27 cellular contexts compared by ENCODE assay signal in genomic region chr18:52313213-52313612, GRCh38. TPM values are rescaled to one million over a fixed set of nuclear protein-coding genes. Genes with fewer than 3 reads are reported as not detected.
DNase-seq lines count a peak whose midpoint lies in the region; ATAC-seq and TF ChIP-seq lines count a peak whose summit lies in the region.
"Had no signal": no experiment of that assay in that cellular context is flagged by ENCODE, and none has a peak within 500 bp of the region (broad histone marks: within the 10 kb centered on the region; RNA-seq: fewer than 3 reads in every experiment).

No MANE protein-coding gene starts in this region.

- no peak overlapping the region for H3K27ac Mint-ChIP-seq in endodermal cell
- H3K27ac Mint-ChIP-seq: activated CD8-positive, alpha-beta T cell treated with anti-CD3 and anti-CD28 coated beads, Interleukin-2, amount 10 ng/mL, durations not matched to agents 7 days and 5 days; activated naive CD8-positive, alpha-beta T cell; stimulated activated naive B cell treated with anti-CD40 and anti-IgM and Interleukin-4, amounts not matched to agents 10 μg/mL and 1 μg/mL and 100 μg/mL, for 72 hours; T-helper 17 cell had no signal

- DNase-seq in mammary epithelial cell (peak; percentile 71), breast epithelium (ENCODE audit: low spot score in 2 of 2) (no peak), astrocyte of the spinal cord (ENCODE audit: low read depth, low spot score) (peak; percentile 27), kidney epithelial cell (ENCODE audit: low read depth) (peak; percentile 60), endodermal cell (no peak), NCI-H82 (lab: John Stamatoyannopoulos, UW) (no peak), HUDEP-2 (lab: John Stamatoyannopoulos, UW; ENCODE audit: unreplicated experiment in 76 of 76) (no peak)
- DNase-seq: 8988T; activated CD8-positive, alpha-beta T cell treated with anti-CD3 and anti-CD28 coated beads, Interleukin-2, amount 10 ng/mL, durations not matched to agents 7 days and 5 days; aorta; dorsolateral prefrontal cortex; EL; GM23248; heart left ventricle; mesenchymal stem cell; NCI-H1092 treated with DMSO at 0.1 percent for 48 hours; NCI-H774; RPMI8226; SK-N-SH; stimulated activated CD4-positive, alpha-beta T cell treated with anti-CD3 and anti-CD28 coated beads, Interleukin-15, amount 100 ng/mL, for 24 hours; stimulated activated naive B cell treated with anti-CD40 and anti-IgM and Interleukin-4, amounts not matched to agents 10 μg/mL and 1 μg/mL and 100 μg/mL, for 72 hours; T-helper 17 cell; upper lobe of right lung had no signal

- no peak overlapping the region for H3K4me3 Mint-ChIP-seq in endodermal cell
- H3K4me3 Mint-ChIP-seq: activated CD8-positive, alpha-beta T cell treated with anti-CD3 and anti-CD28 coated beads, Interleukin-2, amount 10 ng/mL, durations not matched to agents 7 days and 5 days; activated naive CD8-positive, alpha-beta T cell; stimulated activated naive B cell treated with anti-CD40 and anti-IgM and Interleukin-4, amounts not matched to agents 10 μg/mL and 1 μg/mL and 100 μg/mL, for 72 hours; T-helper 17 cell had no signal

- no peaks in the 10 kb centered on the region for H3K27me3 ChIP-seq in mammary epithelial cell (ENCODE audit: insufficient read depth, low read length)
- H3K27me3 ChIP-seq in breast epithelium, result no peaks in the 10 kb centered on the region
- H3K27me3 ChIP-seq in kidney epithelial cell (ENCODE audit: control insufficient read depth, insufficient read depth, low read length), result no peaks in the 10 kb centered on the region
- no peaks in the 10 kb centered on the region for H3K27me3 ChIP-seq in endodermal cell (ENCODE audit: control insufficient read depth, insufficient read depth, low read length, poor library complexity, severe bottlenecking)
- H3K27me3 ChIP-seq: heart left ventricle, upper lobe of right lung had no signal

- TF ChIP-seq POLR2A in breast epithelium (IDR thresholded peaks at IDR 0.05), result no peak

- H3K4me1 ChIP-seq in mammary epithelial cell (ENCODE audit: insufficient read depth, low read length), result peaks cover 33% of the 10 kb centered on the region
- no peaks in the 10 kb centered on the region for H3K4me1 ChIP-seq in breast epithelium
- H3K4me1 ChIP-seq in endodermal cell (ENCODE audit: control insufficient read depth, insufficient read depth, low read length), result no peaks in the 10 kb centered on the region
- H3K4me1 ChIP-seq: heart left ventricle, upper lobe of right lung had no signal

- H4K20me1 ChIP-seq in mammary epithelial cell (ENCODE audit: insufficient read depth, low read length), result no peaks in the 10 kb centered on the region

- H3K4me1 Mint-ChIP-seq in endodermal cell, result peaks cover 16% of the 10 kb centered on the region
- H3K4me1 Mint-ChIP-seq: stimulated activated naive B cell treated with anti-CD40 and anti-IgM and Interleukin-4, amounts not matched to agents 10 μg/mL and 1 μg/mL and 100 μg/mL, for 72 hours; T-helper 17 cell had no signal

- H3K36me3 ChIP-seq in mammary epithelial cell (ENCODE audit: insufficient read depth, low read length) (no peaks in the 10 kb centered on the region), breast epithelium (no peaks in the 10 kb centered on the region), kidney epithelial cell (ENCODE audit: control insufficient read depth, insufficient read depth, low read length) (no peaks in the 10 kb centered on the region), endodermal cell (ENCODE audit: control insufficient read depth, insufficient read depth, low read length) (no peaks in the 10 kb centered on the region)
- H3K36me3 ChIP-seq: heart left ventricle, upper lobe of right lung had no signal

- H3K9me3 ChIP-seq in mammary epithelial cell (replicated peaks; ENCODE audit: insufficient read depth, low read length), result no peaks in the 10 kb centered on the region
- no peaks in the 10 kb centered on the region for H3K9me3 ChIP-seq in breast epithelium
- H3K9me3 ChIP-seq in endodermal cell (ENCODE audit: control insufficient read depth, low read length), result no peaks in the 10 kb centered on the region
- H3K9me3 ChIP-seq: SK-N-SH, upper lobe of right lung had no signal

- CTCF ChIA-PET in mammary epithelial cell (lab: Charles Lee; ENCODE audit: low non-redundant PET), result interaction anchor here (0.6 kb wide), 1 partner anchor 692 kb away, joined by 3 read pairs; no protein-coding TSS in a partner anchor

- H3K9ac ChIP-seq in mammary epithelial cell (ENCODE audit: insufficient read depth, low read length) (no peak overlapping the region), endodermal cell (ENCODE audit: extremely low read depth, low read length, poor library complexity, severe bottlenecking) (no peak overlapping the region)
- H3K9ac ChIP-seq: GM23248, SK-N-SH had no signal

- BruUV-seq in mammary epithelial cell (replicated peaks; lab: Mats Ljungman, UMichigan), result no TSS peak

- TF ChIP-seq CTCF in mammary epithelial cell (conservative IDR thresholded peaks at IDR 0.05 in 1 of 2, IDR thresholded peaks at IDR 0.05 in 1 of 2; ENCODE audit: extremely low read depth in 1 of 2, insufficient read depth in 1 of 2, low read depth in 1 of 2, low read length in 2 of 2) (no peak), breast epithelium (IDR thresholded peaks at IDR 0.05) (no peak), astrocyte of the spinal cord (IDR thresholded peaks at IDR 0.05; ENCODE audit: low read depth, low read length) (no peak), kidney epithelial cell (IDR thresholded peaks at IDR 0.05; ENCODE audit: insufficient read depth, low read length, poor library complexity, severe bottlenecking) (no peak), endodermal cell (conservative IDR thresholded peaks at IDR 0.05) (no peak)

- no peak for ATAC-seq in GM18520 (IDR thresholded peaks at IDR 0.05; ENCODE audit: unreplicated experiment)
- ATAC-seq: activated CD8-positive, alpha-beta T cell treated with anti-CD3 and anti-CD28 coated beads, Interleukin-2, amount 10 ng/mL, durations not matched to agents 7 days and 5 days; heart left ventricle; K562; stimulated activated naive B cell treated with anti-CD40 and anti-IgM and Interleukin-4, amounts not matched to agents 10 μg/mL and 1 μg/mL and 100 μg/mL, for 72 hours; T-helper 17 cell; upper lobe of right lung had no signal

- peak overlapping the region; percentile 27 for H3K27ac ChIP-seq in mammary epithelial cell (ENCODE audit: insufficient read depth, low read depth, low read length)
- no peak overlapping the region for H3K27ac ChIP-seq in breast epithelium
- H3K27ac ChIP-seq in endodermal cell (ENCODE audit: low read depth, low read length), result no peak overlapping the region
- H3K27ac ChIP-seq: dorsolateral prefrontal cortex, GM23248, heart left ventricle, upper lobe of right lung had no signal

- in situ Hi-C loops in mammary epithelial cell (cut with MboI; ENCODE audit: low sequenced_read_pairs in 2 of 2) (no loop called here), astrocyte of the spinal cord (cut with HindIII; ENCODE audit: low sequenced_read_pairs) (no loop called here)

- intact Hi-C loops in mammary epithelial cell (cut with micrococcal nuclease) (no loop called here), breast epithelium (cut with DNase I; ENCODE audit: low total_unique reads) (no loop called here)

- 44% methylated on average over 2 of the region's 2 CpGs for WGBS in mammary epithelial cell (ENCODE audit: low coverage, missing lambda C conversion rate)
- 65 to 67% methylated on average over 2 of the region's 2 CpGs for WGBS in endodermal cell (ENCODE audit: insufficient coverage in 1 of 2, insufficient read length in 1 of 2), 2 experiments

- H3K79me2 ChIP-seq in mammary epithelial cell (ENCODE audit: insufficient read depth, low read length), result no peaks in the 10 kb centered on the region

- no peaks in the 10 kb centered on the region for H3K27me3 Mint-ChIP-seq in endodermal cell (ENCODE audit: insufficient read depth)
- H3K27me3 Mint-ChIP-seq: activated naive CD8-positive, alpha-beta T cell; stimulated activated naive B cell treated with anti-CD40 and anti-IgM and Interleukin-4, amounts not matched to agents 10 μg/mL and 1 μg/mL and 100 μg/mL, for 72 hours; T-helper 17 cell had no signal

- peak overlapping the region; percentile 58 for H3K4me2 ChIP-seq in mammary epithelial cell (ENCODE audit: insufficient read depth, low read depth, low read length)
- H3K4me2 ChIP-seq: SK-N-SH had no signal

- dilution Hi-C loops in mammary epithelial cell (cut with HindIII; ENCODE audit: low sequenced_read_pairs), result no loop called here

- no peaks in the 10 kb centered on the region for H3K36me3 Mint-ChIP-seq in endodermal cell (ENCODE audit: low read depth)
- H3K36me3 Mint-ChIP-seq: activated naive CD8-positive, alpha-beta T cell; stimulated activated naive B cell treated with anti-CD40 and anti-IgM and Interleukin-4, amounts not matched to agents 10 μg/mL and 1 μg/mL and 100 μg/mL, for 72 hours had no signal

- peaks cover 10% of the 10 kb centered on the region for H3K9me3 Mint-ChIP-seq in endodermal cell

- H3K4me3 ChIP-seq in mammary epithelial cell (replicated peaks in 1 of 3; ENCODE audit: insufficient read depth in 1 of 3, low read depth in 2 of 3, low read length in 3 of 3) (no peak overlapping the region), breast epithelium (no peak overlapping the region), astrocyte of the spinal cord (ENCODE audit: low read depth, low read length) (no peak overlapping the region), kidney epithelial cell (ENCODE audit: low read depth, low read length) (no peak overlapping the region), endodermal cell (ENCODE audit: low read length) (no peak overlapping the region)
- H3K4me3 ChIP-seq: dorsolateral prefrontal cortex, GM23248, heart left ventricle, K562, upper lobe of right lung had no signal

- peak overlapping the region; percentile 4 for H2AFZ ChIP-seq in mammary epithelial cell (ENCODE audit: low read depth, low read length)
- H2AFZ ChIP-seq: GM23248 had no signal

RNA-seq across cellular contexts. Expression of gene DCC, which starts 26.8 kb away (rescaled TPM):
- total RNA-seq in mammary epithelial cell, result not detected
- polyA plus RNA-seq in mammary epithelial cell, result not detected
- not detected for polyA minus RNA-seq in mammary epithelial cell
- total RNA-seq in breast epithelium, result 1 to 10 TPM in 1 of 3 donors, under 1 TPM in 2; under 0.01 to 1.6 (median 0.15) TPM
- total RNA-seq in kidney epithelial cell, result 0.04 and 0.07 TPM in 2 replicates
- under 1 TPM; 0.77 to 0.97 TPM for total RNA-seq in endodermal cell
- 73.3 TPM for polyA plus RNA-seq in endodermal cell (2013, experiment 1 of 2)
- polyA plus RNA-seq in endodermal cell (2013, experiment 2 of 2), result 64.3 TPM
- total RNA-seq: activated CD8-positive, alpha-beta T cell treated with anti-CD3 and anti-CD28 coated beads, Interleukin-2, amount 10 ng/mL, durations not matched to agents 7 days and 5 days; GM23248; K562; M059J; T-helper 17 cell had no signal
- polyA plus RNA-seq: aorta, GM23248, heart left ventricle, K562 had no signal

Comparison
In these comparisons a context has a peak if more than half of its experiments do, and no peak if none do; other contexts are left out.
1. DNase-seq: peak in mammary epithelial cell (single experiment), astrocyte of the spinal cord (single experiment) and kidney epithelial cell (single experiment); none in breast epithelium (0 of 2), endodermal cell (single experiment), NCI-H82 (single experiment) and HUDEP-2 (0 of 76).